ENCODE assay signal across 9 cellular contexts in genomic region chr18:33159151-33159550, GRCh38.
"Had no signal": no experiment of that assay in that cellular context is flagged by ENCODE, and none has a peak within 500 bp of the region (broad histone marks: within the 10 kb centered on the region; RNA-seq: fewer than 3 reads in every experiment).

No MANE protein-coding gene starts in this region.

- H3K9ac ChIP-seq: GM23248 had no signal

- H3K9me3 ChIP-seq: HAP-1 had no signal

- ATAC-seq: HCT116, K562 had no signal

- FAIRE-seq: HTR-8/SVneo, K562 had no signal

- H3K4me3 ChIP-seq: GM23248, HAP-1, K562 had no signal

- DNase-seq: GM23248, GOT3, H7, HFFc6, KG1 had no signal

- H3K4me1 ChIP-seq: HAP-1 had no signal

- H3K36me3 ChIP-seq: HAP-1 had no signal

- H3K27ac ChIP-seq: GM23248 had no signal

- H2AFZ ChIP-seq: GM23248 had no signal
